Comparison of ENCODE assay signal across 1 cellular context in genomic region chr2:23445450-23445868, GRCh38.
TF ChIP-seq lines count a peak whose summit lies in the region.

No MANE protein-coding gene starts in this region.

TF ChIP-seq in GM12878, 131 proteins besides CTCF, POLR2A, EP300 and RAD21 (continued from another document):
- TF ChIP-seq JUNB (IDR thresholded peaks at IDR 0.05) (peak; percentile 37; the same call in 1 of the 2 replicates), LARP7 (IDR thresholded peaks at IDR 0.05) (no peak), CEBPZ (IDR thresholded peaks at IDR 0.05; ENCODE audit: low read depth, low read length) (no peak), KAT2A (conservative IDR thresholded peaks at IDR 0.05; ENCODE audit: control insufficient read depth, low read depth, low read length) (no peak), KLF5 (IDR thresholded peaks at IDR 0.05; ENCODE audit: partially characterized antibody) (no peak), RUNX3 (IDR thresholded peaks at IDR 0.05; ENCODE audit: low read length) (peak; percentile 91), PBX3 (IDR thresholded peaks at IDR 0.05; ENCODE audit: insufficient replicate concordance, low read depth, low read length) (peak; percentile 37), SRF (IDR thresholded peaks at IDR 0.05; ENCODE audit: low read depth in 2 of 2, low read length in 2 of 2) (no peak), ATF2 (IDR thresholded peaks at IDR 0.05; ENCODE audit: low read length) (peak; percentile 18; the same call in 1 of the 2 replicates), RELB (IDR thresholded peaks at IDR 0.05; ENCODE audit: low read depth) (0 out of 2 replicates have a peak, but pooled peaks have one; percentile 13), SKIL (IDR thresholded peaks at IDR 0.05; ENCODE audit: low read depth, poor library complexity, severe bottlenecking) (no peak), GABPA (IDR thresholded peaks at IDR 0.05; ENCODE audit: low read depth) (peak; percentile 81), EED (IDR thresholded peaks at IDR 0.05; ENCODE audit: low read depth) (peak; percentile 28; the same call in 1 of the 2 replicates), BHLHE40 (IDR thresholded peaks at IDR 0.05; ENCODE audit: borderline replicate concordance in 1 of 2, low read depth in 2 of 2, low read length in 1 of 2) (peak; percentile 71 to 83; a peak in 2 of 4 replicates), POU2F2 (IDR thresholded peaks at IDR 0.05; ENCODE audit: borderline replicate concordance, low read depth, low read length) (0 out of 3 replicates have a peak, but pooled peaks have one; percentile 29), ETV6 (conservative IDR thresholded peaks at IDR 0.05 in 1 of 2, IDR thresholded peaks at IDR 0.05 in 1 of 2; ENCODE audit: borderline replicate concordance in 1 of 2, low read depth in 1 of 2) (peak in 1 of 2 experiments; percentile 52; a peak in 1 of 4 replicates), RAD51 (IDR thresholded peaks at IDR 0.05) (peak; percentile 74), DPF2 (IDR thresholded peaks at IDR 0.05) (peak; percentile 21; the same call in 1 of the 2 replicates), NFIC (IDR thresholded peaks at IDR 0.05; ENCODE audit: low read depth, low read length) (peak; percentile 31; the same call in 1 of the 2 replicates), ASH2L (IDR thresholded peaks at IDR 0.05; ENCODE audit: borderline replicate concordance, low read depth) (no peak), POLR2AphosphoS5 (IDR thresholded peaks at IDR 0.05; ENCODE audit: low read length) (no peak), ZNF24 (IDR thresholded peaks at IDR 0.05) (no peak), CREM (IDR thresholded peaks at IDR 0.05; ENCODE audit: low read depth) (peak; percentile 22; the same call in 1 of the 2 replicates)
